ENCODE assay signal across 8 cellular contexts in genomic region chr3:48716982-48717746, GRCh38. TPM values are rescaled to one million over a fixed set of nuclear protein-coding genes. Genes with fewer than 3 reads are reported as not detected.
DNase-seq lines count a peak whose midpoint lies in the region; ATAC-seq and TF ChIP-seq lines count a peak whose summit lies in the region.

Gene IP6K2 (minus strand): TSS chr3:48717221. CDS start chr3:48695291, 21,930 bp downstream.

- peaks cover 14% of the 10 kb centered on the region for H3K27me3 Mint-ChIP-seq in WTC11 (ENCODE audit: low read depth)

- POLR2A ChIA-PET in AG04450 (lab: Yijun Ruan, JAX) = interaction anchor here (0.5 to 1.2 kb wide), 15 partner anchors 9 to 1240 kb away, joined by 3 to 10 read pairs (median 3); partner anchors contain the start of genes CELSR3, INKA1, IP6K1 and QRICH1
- POLR2A ChIA-PET in WTC11 (lab: Charles Lee) = interaction anchor here (0.6 to 1.7 kb wide), 16 partner anchors 13 to 304 kb away, joined by 3 to 25 read pairs (median 4); partner anchors contain the start of genes CELSR3, NCKIPSD, NDUFAF3 and SLC26A6

- no peaks in the 10 kb centered on the region for H3K27me3 ChIP-seq in AG04450 (ENCODE audit: control insufficient read depth, insufficient read depth, low read length)

- H3K27ac ChIP-seq in AG04450 (ENCODE audit: low read depth, low read length) = peak within 1 kb of the TSS; percentile 87

- peak within 1 kb of the TSS; percentile 98 for H3K4me3 Mint-ChIP-seq in WTC11

- H3K36me3 Mint-ChIP-seq in WTC11 = peaks cover 37% of the 10 kb centered on the region

- TF ChIP-seq CTCF in AG04450 (IDR thresholded peaks at IDR 0.05; ENCODE audit: low read depth, low read length) (no peak), WTC11 (IDR thresholded peaks at IDR 0.05) (no peak), cardiac fibroblast (IDR thresholded peaks at IDR 0.05; ENCODE audit: low read depth, low read length) (no peak)

- H3K9me3 Mint-ChIP-seq in WTC11 = no peaks in the 10 kb centered on the region

- DNase-seq in AG04450 (ENCODE audit: low read depth, low spot score) (peak; percentile 91), NCI-H226 (peak; percentile 95), WTC11 (ENCODE audit: low spot score) (peak; percentile 100), cardiac fibroblast (ENCODE audit: low read depth in 2 of 2) (peak; percentile 97 to 98), iPS-NIHi7 (ENCODE audit: extremely low spot score) (peak; percentile 99), smooth muscle cell of the brain vasculature (ENCODE audit: low read depth, low spot score) (peak; percentile 92)

- CTCF ChIA-PET in AG04450 (lab: Charles Lee) = interaction anchor here (0.6 to 1.7 kb wide), 4 partner anchors 20 to 281 kb away, joined by 3 to 5 read pairs (median 4); no protein-coding TSS in a partner anchor
- CTCF ChIA-PET in WTC11 (lab: Charles Lee) = interaction anchor here (0.6 to 1.8 kb wide), 17 partner anchors 9 to 823 kb away, joined by 3 to 13 read pairs (median 4); partner anchors contain the start of genes ARIH2, NCKIPSD, NDUFAF3 and SLC26A6

- H3K27ac Mint-ChIP-seq in WTC11 = peak within 1 kb of the TSS; percentile 99

- H3K4me1 Mint-ChIP-seq in WTC11 = peaks cover 30% of the 10 kb centered on the region

- H3K4me3 ChIP-seq in AG04450 (ENCODE audit: low read depth, low read length) (peak within 1 kb of the TSS; percentile 99), cardiac fibroblast (replicated peaks in 1 of 2; ENCODE audit: low read depth in 2 of 2, low read length in 2 of 2) (peak within 1 kb of the TSS; percentile 95 to 96)

- ATAC-seq in GM18909 (IDR thresholded peaks at IDR 0.05; ENCODE audit: poor library complexity, unreplicated experiment) (peak; percentile 97), HG03175 (IDR thresholded peaks at IDR 0.05; ENCODE audit: unreplicated experiment) (peak; percentile 99), WTC11 (peak; percentile 98)

- no peaks in the 10 kb centered on the region for H3K9me3 ChIP-seq in AG04450 (ENCODE audit: control insufficient read depth, insufficient read depth, low read length)

TF ChIP-seq in WTC11, 78 proteins besides CTCF, POLR2A, EP300 and RAD21:
- no peak for TF ChIP-seq USF1 (CRISPR knock-in tag; IDR thresholded peaks at IDR 0.05)
- 0 out of 2 replicates have a peak, but pooled peaks have one; percentile 48 for TF ChIP-seq ZNF232 (CRISPR knock-in tag; IDR thresholded peaks at IDR 0.05)
- no peak for TF ChIP-seq CBFB (CRISPR knock-in tag; IDR thresholded peaks at IDR 0.05; ENCODE audit: low read depth)
- no peak for TF ChIP-seq E2F5 (CRISPR knock-in tag; IDR thresholded peaks at IDR 0.05)
- no peak for TF ChIP-seq ATF1 (CRISPR knock-in tag; IDR thresholded peaks at IDR 0.05)
- peak; percentile 76 for TF ChIP-seq MAX (CRISPR knock-in tag; IDR thresholded peaks at IDR 0.05)
- peak; percentile 39; the same call in 1 of the 2 replicates for TF ChIP-seq ZBTB21 (CRISPR knock-in tag; IDR thresholded peaks at IDR 0.05; ENCODE audit: borderline replicate concordance)
- no peak for TF ChIP-seq ZNF425 (CRISPR knock-in tag; conservative IDR thresholded peaks at IDR 0.05)
- no peak for TF ChIP-seq FOXJ3 (CRISPR knock-in tag; IDR thresholded peaks at IDR 0.05; ENCODE audit: borderline replicate concordance)
- no peak for TF ChIP-seq HMGXB4 (CRISPR knock-in tag; IDR thresholded peaks at IDR 0.05)
- TF ChIP-seq FOXK1 (CRISPR knock-in tag; IDR thresholded peaks at IDR 0.05) = peak; percentile 81
- peak; percentile 51 for TF ChIP-seq GABPB1 (CRISPR knock-in tag; IDR thresholded peaks at IDR 0.05)
- TF ChIP-seq CREB1 (CRISPR knock-in tag; IDR thresholded peaks at IDR 0.05) = no peak
- peak; percentile 91; the same call in 1 of the 2 replicates for TF ChIP-seq MYBL2 (CRISPR knock-in tag; IDR thresholded peaks at IDR 0.05)
- TF ChIP-seq NFYB (CRISPR knock-in tag; conservative IDR thresholded peaks at IDR 0.05; ENCODE audit: low read depth) = peak; percentile 80
- TF ChIP-seq SMAD3 (CRISPR knock-in tag; IDR thresholded peaks at IDR 0.05; ENCODE audit: borderline replicate concordance) = 0 out of 2 replicates have a peak, but pooled peaks have one; percentile 9
- TF ChIP-seq CREM (CRISPR knock-in tag; IDR thresholded peaks at IDR 0.05) = 0 out of 2 replicates have a peak, but pooled peaks have one; percentile 52
- peak; percentile 98 for TF ChIP-seq SP1 (CRISPR knock-in tag; conservative IDR thresholded peaks at IDR 0.05)
- TF ChIP-seq ZNF396 (CRISPR knock-in tag; IDR thresholded peaks at IDR 0.05; ENCODE audit: borderline replicate concordance) = no peak

RNA-seq across cellular contexts. Expression of gene IP6K2, which starts in this region (rescaled TPM):
- polyA plus RNA-seq in AG04450 (2011; rRNA removed) = 110 and 115 TPM in 2 replicates
- polyA minus RNA-seq in AG04450 (2011; rRNA and poly(A)+ RNA removed) = 81.0 and 85.0 TPM in 2 replicates
- 113 to 123 TPM (median 114 TPM) in 3 replicates for total RNA-seq in WTC11 (2021)

Comparison
In these comparisons a context has a peak if more than half of its experiments do, and no peak if none do; other contexts are left out.
1. Peak in every context shown above with its lines: DNase-seq, ATAC-seq, H3K4me3 ChIP-seq and H3K27ac ChIP-seq.